ENCODE assay signal across 13 cellular contexts in genomic region chr7:39605087-39605486, GRCh38. TPM values are rescaled to one million over a fixed set of nuclear protein-coding genes. Genes with fewer than 3 reads are reported as not detected.
DNase-seq lines count a peak whose midpoint lies in the region; ATAC-seq and TF ChIP-seq lines count a peak whose summit lies in the region.
"Had no signal": no experiment of that assay in that cellular context is flagged by ENCODE, and none has a peak within 500 bp of the region (broad histone marks: within the 10 kb centered on the region; RNA-seq: fewer than 3 reads in every experiment).

No MANE protein-coding gene starts in this region.

- H3K4me1 Mint-ChIP-seq in CD8-positive, alpha-beta T cell (ENCODE audit: low read depth) = peaks cover 39% of the 10 kb centered on the region
- peaks cover 11% of the 10 kb centered on the region for H3K4me1 Mint-ChIP-seq in CD14-positive monocyte

- POLR2A ChIA-PET in CD8-positive, alpha-beta T cell (lab: Charles Lee) = interaction anchor here (1.4 to 3.2 kb wide), 2 partner anchors 17 to 128 kb away, joined by 4 to 14 read pairs; partner anchors contain the start of gene RALA
- POLR2A ChIA-PET in IMR-90 (lab: Charles Lee; ENCODE audit: unreplicated experiment) = no interaction called here

- no CpG with 5 or more reads among the region's 1 CpG for WGBS in IMR-90 (ENCODE audit: extremely low coverage in 2 of 2, insufficient read length in 1 of 2), 2 experiments

- intact Hi-C loops in CD8-positive, alpha-beta T cell (cut with DNase I, micrococcal nuclease) = no loop called here
- intact Hi-C loops in IMR-90 (cut with micrococcal nuclease) (no loop called here), CD14-positive monocyte (cut with micrococcal nuclease) (no loop called here)

- CTCF ChIA-PET in CD8-positive, alpha-beta T cell (lab: Charles Lee) = interaction anchor here (1.0 to 1.8 kb wide), 2 partner anchors 23 to 25 kb away, joined by 3 to 10 read pairs; no protein-coding TSS in a partner anchor
- CTCF ChIA-PET in IMR-90 (lab: Yijun Ruan, JAX) = no interaction called here

- H3K27ac Mint-ChIP-seq in CD8-positive, alpha-beta T cell = peak overlapping the region; percentile 8
- no peak overlapping the region for H3K27ac Mint-ChIP-seq in CD14-positive monocyte

- H3K27me3 Mint-ChIP-seq in CD8-positive, alpha-beta T cell (ENCODE audit: low read depth) = peaks cover 8% of the 10 kb centered on the region
- peaks cover 4 to 16% (median 14%) of the 10 kb centered on the region in 3 donors for H3K27me3 Mint-ChIP-seq in CD14-positive monocyte (ENCODE audit: low read depth in 3 of 3)

- H3K9me3 ChIP-seq in CD8-positive, alpha-beta T cell (ENCODE audit: low read length) = no peaks in the 10 kb centered on the region
- H3K9me3 ChIP-seq in IMR-90 (ENCODE audit: control insufficient read depth, insufficient read depth, low read length) = no peaks in the 10 kb centered on the region
- H3K9me3 ChIP-seq: HAP-1, right lobe of liver, SJSA1 had no signal

- no peak overlapping the region for H3K4me3 Mint-ChIP-seq in CD8-positive, alpha-beta T cell
- H3K4me3 Mint-ChIP-seq in CD14-positive monocyte = no peak overlapping the region

- no peak overlapping the region for H3K14ac ChIP-seq in IMR-90 (replicated peaks; ENCODE audit: low read depth, low read length)

- H2AK9ac ChIP-seq in IMR-90 (replicated peaks; ENCODE audit: low read depth, low read length, poor library complexity) = no peak overlapping the region

- no peak for ATAC-seq in CD8-positive, alpha-beta T cell
- ATAC-seq in GM21381 (IDR thresholded peaks at IDR 0.05; ENCODE audit: unreplicated experiment) (peak; percentile 68), IMR-90 (ENCODE audit: low read depth) (no peak), foreskin keratinocyte (peak; percentile 46)

- no peak overlapping the region for H2AK5ac ChIP-seq in IMR-90 (ENCODE audit: low read depth, low read length)

- H3K27ac ChIP-seq in CD8-positive, alpha-beta T cell (ENCODE audit: low read depth, low read length) = no peak overlapping the region
- H3K27ac ChIP-seq in IMR-90 (ENCODE audit: insufficient read depth, low read length) (no peak overlapping the region), foreskin keratinocyte (peak overlapping the region; percentile 96)
- H3K27ac ChIP-seq: right lobe of liver, SJSA1 had no signal

- H4K5ac ChIP-seq in IMR-90 (ENCODE audit: low read depth, low read length) = no peak overlapping the region

- H3K4me2 ChIP-seq in IMR-90 (ENCODE audit: low read depth, low read length) = no peak overlapping the region

- no peak for DNase-seq in CD8-positive, alpha-beta T cell
- DNase-seq in IMR-90 (peak; percentile 62), foreskin keratinocyte (peak; percentile 84 to 95), hepatic stellate cell (ENCODE audit: low spot score) (no peak), CD14-positive monocyte (ENCODE audit: low spot score) (no peak)
- DNase-seq in stimulated activated CD4-positive, alpha-beta T cell treated with anti-CD3 and anti-CD28 coated beads, Interleukin-15, amount 100 ng/mL, for 24 hours = no peak
- DNase-seq in NK-92 treated with Interleukin-12 subunit alpha and Interleukin-12 subunit beta, amount 100 ng/mL, for 24 hours (lab: John Stamatoyannopoulos, UW) = no peak
- DNase-seq: activated effector memory CD4-positive, alpha-beta T cell treated with Interleukin-2 at 50 U/mL for 16 hours; NCI-H1417; right lobe of liver had no signal

- H3K9me3 Mint-ChIP-seq in CD8-positive, alpha-beta T cell = peaks cover 4% of the 10 kb centered on the region
- peaks cover 0 to 3% (median 0%) of the 10 kb centered on the region in 7 donors for H3K9me3 Mint-ChIP-seq in CD14-positive monocyte

- peaks cover 3% of the 10 kb centered on the region; the same call in 1 of the 2 replicates for H3K9me1 ChIP-seq in IMR-90 (ENCODE audit: insufficient read depth, low read length)

- no peak overlapping the region for H3K56ac ChIP-seq in IMR-90 (ENCODE audit: extremely low read depth, insufficient read depth, low read length)

- in situ Hi-C loops in IMR-90 (cut with MboI; ENCODE audit: low sequenced_read_pairs) = no loop called here

- H3K9ac ChIP-seq in IMR-90 (ENCODE audit: low read depth, low read length) = no peak overlapping the region

- TF ChIP-seq POLR2A in IMR-90 (IDR thresholded peaks at IDR 0.05; ENCODE audit: low read depth, low read length) = no peak

- no peak overlapping the region for H3K18ac ChIP-seq in IMR-90 (ENCODE audit: low read depth, low read length)

- no peaks in the 10 kb centered on the region for H3K36me3 Mint-ChIP-seq in CD8-positive, alpha-beta T cell
- H3K36me3 Mint-ChIP-seq in CD14-positive monocyte = peaks cover 2 to 3% of the 10 kb centered on the region in 2 donors

- H2BK120ac ChIP-seq in IMR-90 (ENCODE audit: low read depth, low read length) = peak overlapping the region; percentile 33; the same call in 1 of the 2 replicates

- no peaks in the 10 kb centered on the region for H3K36me3 ChIP-seq in CD8-positive, alpha-beta T cell (ENCODE audit: insufficient read depth, low read length)
- no peaks in the 10 kb centered on the region for H3K36me3 ChIP-seq in IMR-90 (ENCODE audit: control insufficient read depth, insufficient read depth, low read length)
- H3K36me3 ChIP-seq: HAP-1, right lobe of liver, SJSA1 had no signal

- H3K23ac ChIP-seq in IMR-90 (ENCODE audit: low read depth, low read length) = peak overlapping the region; percentile 23; the same call in 1 of the 2 replicates

- BruUV-seq in IMR-90 (replicated peaks; lab: Mats Ljungman, UMichigan) = no TSS peak

- TF ChIP-seq CTCF in CD8-positive, alpha-beta T cell (IDR thresholded peaks at IDR 0.05) = no peak
- TF ChIP-seq CTCF in IMR-90 (conservative IDR thresholded peaks at IDR 0.05; ENCODE audit: low read depth, low read length) (no peak), foreskin keratinocyte (conservative IDR thresholded peaks at IDR 0.05) (no peak), CD14-positive monocyte (IDR thresholded peaks at IDR 0.05) (no peak)

- H4K20me1 ChIP-seq in IMR-90 (ENCODE audit: insufficient read depth, low read length) = no peaks in the 10 kb centered on the region

- H3K79me1 ChIP-seq in IMR-90 (ENCODE audit: low read depth in 1 of 2, low read length in 2 of 2) = peaks cover 0 to 4% of the 10 kb centered on the region in 2 experiments; a peak in 1 of 4 replicates

- no peak overlapping the region for H4K8ac ChIP-seq in IMR-90 (ENCODE audit: low read depth in 2 of 2, low read length in 2 of 2)

- H2BK5ac ChIP-seq in IMR-90 (ENCODE audit: low read depth, low read length, poor library complexity, severe bottlenecking) = no peak overlapping the region

- dilution Hi-C loops in IMR-90 (cut with HindIII; ENCODE audit: low sequenced_read_pairs, unreplicated experiment) = no loop called here

- TF ChIP-seq RAD21 in IMR-90 (IDR thresholded peaks at IDR 0.05; ENCODE audit: low read length) = no peak

- H3K4me1 ChIP-seq in CD8-positive, alpha-beta T cell (ENCODE audit: insufficient read depth, low read length) = peaks cover 30% of the 10 kb centered on the region
- H3K4me1 ChIP-seq in IMR-90 (ENCODE audit: control insufficient read depth, insufficient read depth, low read length) (peaks cover 14% of the 10 kb centered on the region), foreskin keratinocyte (peaks cover 59% of the 10 kb centered on the region)
- H3K4me1 ChIP-seq: right lobe of liver had no signal

- no peak overlapping the region for H2AFZ ChIP-seq in IMR-90 (replicated peaks; ENCODE audit: low read length, poor library complexity)

- H2BK20ac ChIP-seq in IMR-90 (ENCODE audit: low read depth, low read length) = peak overlapping the region; percentile 26; the same call in 1 of the 2 replicates

- no peak overlapping the region for H3K4ac ChIP-seq in IMR-90 (ENCODE audit: low read depth, low read length)

- no peak overlapping the region for H4K91ac ChIP-seq in IMR-90 (ENCODE audit: insufficient read depth, low read depth, low read length)

- no peaks in the 10 kb centered on the region for H3K27me3 ChIP-seq in CD8-positive, alpha-beta T cell (ENCODE audit: insufficient read depth, low read length)
- H3K27me3 ChIP-seq in IMR-90 (ENCODE audit: control insufficient read depth, insufficient read depth, low read length) (no peaks in the 10 kb centered on the region), foreskin keratinocyte (no peaks in the 10 kb centered on the region)
- H3K27me3 ChIP-seq: right lobe of liver, SJSA1 had no signal

- no peak overlapping the region for H3K4me3 ChIP-seq in CD8-positive, alpha-beta T cell (ENCODE audit: low read depth, low read length)
- H3K4me3 ChIP-seq in IMR-90 (ENCODE audit: insufficient read depth, low read depth, low read length) = no peak overlapping the region
- H3K4me3 ChIP-seq: HAP-1, right lobe of liver, SJSA1 had no signal

- H2BK15ac ChIP-seq in IMR-90 (ENCODE audit: low read depth, low read length) = peak overlapping the region; percentile 11; the same call in 1 of the 3 replicates

TF ChIP-seq in IMR-90, 13 proteins besides CTCF, POLR2A, EP300 and RAD21:
- TF ChIP-seq CEBPB (IDR thresholded peaks at IDR 0.05; ENCODE audit: low read depth, low read length) (no peak), USF2 (IDR thresholded peaks at IDR 0.05; ENCODE audit: low read depth, low read length) (no peak)
TF ChIP-seq in IMR-90: peak in this region for 0.

RNA-seq across cellular contexts. Expression of gene RALA, which starts 18.3 kb away (rescaled TPM):
- total RNA-seq in CD8-positive, alpha-beta T cell = 10 to 100 TPM; 35.5 to 37.5 TPM
- total RNA-seq in IMR-90 (2012; rRNA removed) (7.7 and 15.8 TPM in 2 replicates), foreskin keratinocyte (66.7 and 79.3 TPM in 2 replicates)
- polyA plus RNA-seq in IMR-90 (2012; rRNA removed) (20.5 and 21.1 TPM in 2 replicates), foreskin keratinocyte (54.8 and 62.8 TPM in 2 replicates), CD14-positive monocyte (10 to 100 TPM; 30.8 to 32.0 TPM)
- polyA plus RNA-seq in IMR-90 (2012; cell fraction: cytosol; rRNA removed) = 4.4 and 6.5 TPM in 2 replicates
- 3.3 and 9.8 TPM in 2 replicates for polyA plus RNA-seq in IMR-90 (2012; cell fraction: nucleus; rRNA removed; ENCODE audit: low replicate concordance)

RNA-seq across cellular contexts. Expression of gene YAE1, which starts 38.9 kb away (rescaled TPM):
- 1 to 10 TPM; 5.2 to 8.8 TPM for total RNA-seq in CD8-positive, alpha-beta T cell
- total RNA-seq in IMR-90 (2012; rRNA removed) = 36.7 and 37.8 TPM in 2 replicates
- polyA plus RNA-seq in IMR-90 (2012; rRNA removed) = 23.9 and 28.6 TPM in 2 replicates
- polyA plus RNA-seq in IMR-90 (2012; cell fraction: cytosol; rRNA removed) = 4.0 and 8.9 TPM in 2 replicates
- 2.0 and 15.9 TPM in 2 replicates for polyA plus RNA-seq in IMR-90 (2012; cell fraction: nucleus; rRNA removed; ENCODE audit: low replicate concordance)
- total RNA-seq in foreskin keratinocyte = 24.0 and 24.8 TPM in 2 replicates
- polyA plus RNA-seq in foreskin keratinocyte = 22.3 and 24.4 TPM in 2 replicates
- polyA plus RNA-seq in CD14-positive monocyte = 1 to 10 TPM; 1.1 to 2.7 TPM

Comparison
In these comparisons a context has a peak if more than half of its experiments do, and no peak if none do; other contexts are left out.
1. ATAC-seq: peak in GM21381 (single experiment) and foreskin keratinocyte (single experiment); none in CD8-positive, alpha-beta T cell (single experiment) and IMR-90 (single experiment).
2. DNase-seq: peak in IMR-90 (single experiment) and foreskin keratinocyte (2 of 2); none in CD8-positive, alpha-beta T cell (0 of 7), hepatic stellate cell (single experiment), stimulated activated CD4-positive, alpha-beta T cell treated with anti-CD3 and anti-CD28 coated beads, Interleukin-15, amount 100 ng/mL, for 24 hours (single experiment), NK-92 treated with Interleukin-12 subunit alpha and Interleukin-12 subunit beta, amount 100 ng/mL, for 24 hours (single experiment) and CD14-positive monocyte (single experiment).